12 cellular contexts compared by ENCODE assay signal in the genomic region with DNA sequence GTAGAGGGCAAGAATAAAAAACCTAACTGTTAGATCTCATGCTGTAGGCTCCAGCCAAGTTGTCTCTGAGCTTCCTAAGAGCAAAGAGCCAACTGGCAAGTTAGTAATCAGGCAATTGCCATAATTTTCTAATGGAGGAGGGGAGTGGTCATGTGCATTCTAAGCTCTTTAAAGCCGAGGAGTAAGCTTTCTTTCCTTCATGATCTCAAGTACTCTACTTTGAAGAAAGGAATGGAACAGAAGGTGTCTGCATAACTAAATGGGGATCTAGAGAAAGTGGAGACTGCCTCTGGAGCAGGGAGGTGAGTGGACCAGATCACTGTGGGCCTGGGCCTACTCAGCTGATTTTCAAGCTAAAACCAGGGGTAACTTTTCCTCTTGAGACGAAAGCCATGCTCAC. TPM values are rescaled to one million over a fixed set of nuclear protein-coding genes. Genes with fewer than 3 reads are reported as not detected.
DNase-seq lines count a peak whose midpoint lies in the region; ATAC-seq, FAIRE-seq and TF ChIP-seq lines count a peak whose summit lies in the region.
"Had no signal": no experiment of that assay in that cellular context is flagged by ENCODE, and none has a peak within 500 bp of the region (broad histone marks: within the 10 kb centered on the region; RNA-seq: fewer than 3 reads in every experiment).

No MANE protein-coding gene starts in this region.

- H3K79me1 ChIP-seq in H1 (ENCODE audit: low read depth, low read length): 0 out of 2 replicates have a peak, but pooled peaks cover 2% of the 10 kb centered on the region

- no peak overlapping the region for H2BK120ac ChIP-seq in H1 (replicated peaks; ENCODE audit: low read depth, low read length)

- POLR2A ChIA-PET in H1 (lab: Charles Lee; ENCODE audit: partially characterized antibody): interaction anchor here (0.6 to 11.8 kb wide), 21 partner anchors 8 to 301 kb away, joined by 3 to 125 read pairs (median 4); a partner anchor contains a TSS

- H4K91ac ChIP-seq in H1 (replicated peaks; ENCODE audit: insufficient read length, low read length): no peak overlapping the region

- no peak overlapping the region for H2BK12ac ChIP-seq in H1 (ENCODE audit: low read depth, low read length)

- H3K4me3 ChIP-seq in H1 (ENCODE audit: extremely low read depth in 1 of 4, insufficient read depth in 2 of 4, low read depth in 3 of 4, low read length in 4 of 4): no peak overlapping the region
- no peak overlapping the region for H3K4me3 ChIP-seq in smooth muscle cell

- H3F3A ChIP-seq in smooth muscle cell (ENCODE audit: low read depth): peaks cover 35% of the 10 kb centered on the region

- H3K4me1 ChIP-seq in H1 (replicated peaks in 1 of 4; ENCODE audit: control insufficient read depth in 3 of 4, insufficient read depth in 4 of 4, low read length in 3 of 4) (peaks cover 0 to 17% (median 3%) of the 10 kb centered on the region in 4 experiments; a peak in 6 of 7 replicates), smooth muscle cell (ENCODE audit: low read depth) (peaks cover 14% of the 10 kb centered on the region)

- WGBS in H1 (ENCODE audit: extremely low coverage in 1 of 2, insufficient coverage in 1 of 2, insufficient read length in 1 of 2, insufficient replicate concordance in 2 of 2, low coverage in 1 of 2, low lambda C conversion rate in 2 of 2, missing lambda C conversion rate in 1 of 2), 2 experiments: 92% methylated on average over 2 of the region's 2 CpGs; no CpG with 5 or more reads in 1 of the 2 experiments
- 65% methylated on average over 2 of the region's 2 CpGs for WGBS in smooth muscle cell (ENCODE audit: low lambda C conversion rate)

- H3K9ac ChIP-seq in H1 (replicated peaks in 1 of 4; ENCODE audit: extremely low read depth in 1 of 4, low read depth in 3 of 4, low read length in 3 of 4) (no peak overlapping the region), smooth muscle cell (ENCODE audit: low read depth) (peak overlapping the region; percentile 85)

- H3K79me2 ChIP-seq in H1 (ENCODE audit: control insufficient read depth in 1 of 2, insufficient read depth in 2 of 2, low read length in 2 of 2) (peaks cover 0 to 2% of the 10 kb centered on the region in 2 experiments; a peak in 2 of 4 replicates), smooth muscle cell (ENCODE audit: low read depth) (no peaks in the 10 kb centered on the region)

- H3K36me3 ChIP-seq in H1 (ENCODE audit: control insufficient read depth in 2 of 4, insufficient read depth in 4 of 4, low read length in 3 of 4) (peaks cover 2 to 68% (median 27%) of the 10 kb centered on the region in 4 experiments; a peak in 7 of 8 replicates), smooth muscle cell (ENCODE audit: low read depth) (no peaks in the 10 kb centered on the region)

- no peak overlapping the region for H3K56ac ChIP-seq in H1 (replicated peaks; ENCODE audit: insufficient read length, low read depth, low read length)

- no peak overlapping the region for H3K23ac ChIP-seq in H1 (ENCODE audit: insufficient read length)

- TF ChIP-seq RAD21 in H1 (IDR thresholded peaks at IDR 0.05 in 1 of 2, conservative IDR thresholded peaks at IDR 0.05 in 1 of 2; ENCODE audit: low read depth in 2 of 2, low read length in 2 of 2): no peak

- H2BK5ac ChIP-seq in H1 (ENCODE audit: low read depth, low read length): no peak overlapping the region

- CTCF ChIA-PET in H1 (lab: Charles Lee; ENCODE audit: partially characterized antibody): interaction anchor here (0.7 to 3.8 kb wide), 44 partner anchors 9 to 303 kb away, joined by 3 to 28 read pairs (median 4); a partner anchor contains a TSS

- no peaks in the 10 kb centered on the region for H3K9me3 ChIP-seq in H1 (ENCODE audit: insufficient read depth in 2 of 2, low read depth in 1 of 2, low read length in 1 of 2)
- no peaks in the 10 kb centered on the region for H3K9me3 ChIP-seq in smooth muscle cell (replicated peaks; ENCODE audit: low read depth)

- H2BK20ac ChIP-seq in H1 (ENCODE audit: low read length): no peak overlapping the region

- no peak for ATAC-seq in HG03095 (IDR thresholded peaks at IDR 0.05; ENCODE audit: unreplicated experiment)

- H3K4ac ChIP-seq in H1 (replicated peaks; ENCODE audit: insufficient read length, low read depth, low read length): no peak overlapping the region

- no peaks in the 10 kb centered on the region for H3K23me2 ChIP-seq in H1 (ENCODE audit: low read depth, low read length)

- H3K4me2 ChIP-seq in H1 (ENCODE audit: insufficient read depth in 1 of 2, low read depth in 2 of 2, low read length in 2 of 2) (no peak overlapping the region), smooth muscle cell (peak overlapping the region; percentile 66)

- DNase-seq in NCI-H1694 (lab: John Stamatoyannopoulos, UW) (peak; percentile 28), NCI-H1694 treated with DMSO at 0.1 percent for 48 hours (lab: John Stamatoyannopoulos, UW) (no peak), H1 (ENCODE audit: low read depth in 1 of 2, low spot score in 2 of 2) (no peak), smooth muscle cell (lab: John Stamatoyannopoulos, UW; ENCODE audit: unreplicated experiment) (no peak), UCSD-AML1 (lab: John Stamatoyannopoulos, UW; ENCODE audit: unreplicated experiment) (no peak)
- DNase-seq in NK-92 treated with Interleukin-12 subunit alpha and Interleukin-12 subunit beta, amount 100 ng/mL, for 24 hours (lab: John Stamatoyannopoulos, UW): no peak
- DNase-seq: GF-D8, kidney glomerular epithelial cell had no signal

- H3K27me3 ChIP-seq in H1 (replicated peaks in 1 of 4; ENCODE audit: control insufficient read depth in 3 of 4, extremely low read depth in 1 of 4, insufficient read depth in 3 of 4, low read length in 3 of 4) (no peaks in the 10 kb centered on the region), smooth muscle cell (ENCODE audit: low read depth) (no peaks in the 10 kb centered on the region)

- H4K8ac ChIP-seq in H1 (ENCODE audit: extremely low read depth, insufficient read depth, low read length): no peak overlapping the region

- H2AK5ac ChIP-seq in H1 (ENCODE audit: low read depth, low read length): no peak overlapping the region

- TF ChIP-seq POLR2A in H1 (IDR thresholded peaks at IDR 0.05; ENCODE audit: control extremely low read depth in 1 of 2, low read depth in 2 of 2, low read length in 2 of 2): peak in 1 of 2 experiments; percentile 52; a peak in 1 of 3 replicates

- H4K20me1 ChIP-seq in H1 (replicated peaks in 1 of 2; ENCODE audit: control insufficient read depth in 1 of 2, insufficient read depth in 2 of 2, low read length in 2 of 2): no peaks in the 10 kb centered on the region
- H4K20me1 ChIP-seq in smooth muscle cell (ENCODE audit: low read depth): no peaks in the 10 kb centered on the region

- H3K27ac ChIP-seq in H1 (ENCODE audit: low read depth, low read length): no peak overlapping the region
- peak overlapping the region; percentile 98 for H3K27ac ChIP-seq in smooth muscle cell (ENCODE audit: low read depth)

- H2BK15ac ChIP-seq in H1 (ENCODE audit: low read length): no peak overlapping the region

- H3K14ac ChIP-seq in H1 (ENCODE audit: insufficient read length): no peak overlapping the region

- no peak for TF ChIP-seq CTCF in H1 (IDR thresholded peaks at IDR 0.05; ENCODE audit: control extremely low read depth in 1 of 3, insufficient read depth in 1 of 3, low read depth in 1 of 3, low read length in 3 of 3)
- TF ChIP-seq CTCF in smooth muscle cell (IDR thresholded peaks at IDR 0.05; ENCODE audit: borderline replicate concordance, insufficient read depth, poor library complexity, severe bottlenecking): no peak

- no peak overlapping the region for H3K18ac ChIP-seq in H1 (ENCODE audit: extremely low read depth, low read length)

- FAIRE-seq in H1 (lab: Jason Lieb, UNC): no peak
- FAIRE-seq: A204.1, endometrium had no signal

- H4K5ac ChIP-seq in H1 (ENCODE audit: insufficient read length, low read depth, low read length): no peak overlapping the region

- H2AFZ ChIP-seq in H1 (ENCODE audit: low read length) (no peak overlapping the region), smooth muscle cell (ENCODE audit: low read depth) (no peak overlapping the region)

- no peak for TF ChIP-seq EP300 in H1 (IDR thresholded peaks at IDR 0.05; ENCODE audit: borderline replicate concordance in 1 of 2, low read depth in 2 of 2, low read length in 2 of 2)

TF ChIP-seq in PFSK-1, 5 proteins besides CTCF, POLR2A, EP300 and RAD21:
- TF ChIP-seq TAF1 (IDR thresholded peaks at IDR 0.05; ENCODE audit: borderline replicate concordance, insufficient read depth, low read length): no peak
- TF ChIP-seq POLR2AphosphoS5 (IDR thresholded peaks at IDR 0.05; ENCODE audit: low read depth, low read length): peak; percentile 46

TF ChIP-seq in H1, 55 proteins besides CTCF, POLR2A, EP300 and RAD21:
- TF ChIP-seq POLR2AphosphoS5 (IDR thresholded peaks at IDR 0.05; ENCODE audit: low read depth, low read length) (peak; percentile 61; the same call in 1 of the 2 replicates), SP1 (IDR thresholded peaks at IDR 0.05; ENCODE audit: low read depth, low read length) (no peak)

RNA-seq across cellular contexts. Expression of a gene that starts 37.7 kb away (rescaled TPM):
- 650 TPM for polyA plus RNA-seq in PFSK-1 (2012; ENCODE audit: insufficient read length, low read depth)
- 389 and 406 TPM in 2 replicates for total RNA-seq in H1 (2021; fragmentation: NEBNext Ultra II Directional; extraction: Animal tissue kit (Norgen Biotek cat#: 25700))
- polyA plus RNA-seq in H1 (2011; rRNA removed): 277 and 508 TPM in 2 replicates
- polyA plus RNA-seq in H1 (2011; cell fraction: cytosol; rRNA removed): 339 TPM
- polyA plus RNA-seq in H1 (2011; cell fraction: nucleus; rRNA removed): 107 TPM
- polyA plus RNA-seq in H1 (2012, experiment 1 of 2): 385 to 924 TPM (median 902 TPM) in 4 replicates
- 199 TPM for polyA plus RNA-seq in H1 (2012, experiment 2 of 2)
- polyA plus RNA-seq in H1 (2013, experiment 1 of 2): 691 TPM
- polyA plus RNA-seq in H1 (2013, experiment 2 of 2): 740 TPM
- polyA minus RNA-seq in H1 (2011; rRNA and poly(A)+ RNA removed): 61.9 and 62.2 TPM in 2 replicates
- polyA minus RNA-seq in H1 (2011; cell fraction: cytosol; rRNA and poly(A)+ RNA removed): 93.4 TPM
- polyA minus RNA-seq in H1 (2011; cell fraction: nucleus; rRNA and poly(A)+ RNA removed): 146 TPM
- 78.1 and 202 TPM in 2 replicates for total RNA-seq in smooth muscle cell
- polyA plus RNA-seq in smooth muscle cell: 285 and 293 TPM in 2 replicates
